In genomic region chr5:139301766-139302499, GRCh38 we compare ENCODE assay signal across 16 cellular contexts. TPM values are rescaled to one million over a fixed set of nuclear protein-coding genes. Genes with fewer than 3 reads are reported as not detected.
A peak's percentile ranks its signal among the peaks of the same experiment; 100 is the strongest.
DNase-seq lines count a peak whose midpoint lies in the region; ATAC-seq and TF ChIP-seq lines count a peak whose summit lies in the region.
"Had no signal": no experiment of that assay in that cellular context is flagged by ENCODE, and none has a peak within 500 bp of the region (broad histone marks: within the 10 kb centered on the region; RNA-seq: fewer than 3 reads in every experiment).

No MANE protein-coding gene starts in this region.

- H3K4me1 ChIP-seq in HUES48 (ENCODE audit: control insufficient read depth, insufficient read depth, low read length) (peaks cover 55% of the 10 kb centered on the region), A673 (ENCODE audit: insufficient read depth, low read length, poor library complexity, severe bottlenecking) (peaks cover 43% of the 10 kb centered on the region), Peyer's patch (peaks cover 0 to 67% (median 21%) of the 10 kb centered on the region in 4 donors)

- H3K4me3 Mint-ChIP-seq in CD4-positive, alpha-beta T cell, result peak overlapping the region; percentile 56
- H3K4me3 Mint-ChIP-seq in activated naive CD8-positive, alpha-beta T cell treated with anti-CD3 and anti-CD28 coated beads for 36 hours, result peak overlapping the region; percentile 41
- H3K4me3 Mint-ChIP-seq in naive thymus-derived CD8-positive, alpha-beta T cell, result peak overlapping the region; percentile 23 to 76 (median 66)
- H3K4me3 Mint-ChIP-seq: activated CD4-positive, alpha-beta T cell treated with anti-CD3 and anti-CD28 coated beads, Interleukin-2, amount 10 ng/mL, durations not matched to agents 7 days and 5 days had no signal

- intact Hi-C loops in CD4-positive, alpha-beta T cell (cut with DNase I, micrococcal nuclease), result no loop called here
- intact Hi-C loops in A673 (cut with micrococcal nuclease; ENCODE audit: unreplicated experiment), result no loop called here

- no peak overlapping the region for H3K27ac ChIP-seq in CD4-positive, alpha-beta T cell (ENCODE audit: low read depth, low read length)
- H3K27ac ChIP-seq in HUES48 (ENCODE audit: low read depth, low read length), result peak overlapping the region; percentile 7
- no peak overlapping the region for H3K27ac ChIP-seq in A673 (ENCODE audit: low read depth, low read length, poor library complexity, severe bottlenecking)
- no peak overlapping the region for H3K27ac ChIP-seq in Peyer's patch
- H3K27ac ChIP-seq: C4-2B, psoas muscle had no signal

- H3K9ac ChIP-seq in HUES48 (ENCODE audit: low read depth, low read length), result no peak overlapping the region

- CTCF ChIA-PET in CD4-positive, alpha-beta T cell (lab: Charles Lee), result interaction anchor here (0.9 to 1.0 kb wide), 2 partner anchors 40 to 216 kb away, joined by 3 read pairs; partner anchors contain the start of gene PAIP2
- CTCF ChIA-PET in A673 (lab: Charles Lee), result interaction anchor here (0.7 kb wide), 1 partner anchor 24 kb away, joined by 5 read pairs; no protein-coding TSS in a partner anchor

- TF ChIP-seq POLR2A in Peyer's patch (IDR thresholded peaks at IDR 0.05), result no peak

- peak overlapping the region; percentile 71 for H3K27ac Mint-ChIP-seq in CD4-positive, alpha-beta T cell
- H3K27ac Mint-ChIP-seq in activated naive CD8-positive, alpha-beta T cell treated with anti-CD3 and anti-CD28 coated beads for 36 hours, result peak overlapping the region; percentile 68
- H3K27ac Mint-ChIP-seq in naive thymus-derived CD8-positive, alpha-beta T cell, result peak overlapping the region in 8 of 10 donors; percentile 2 to 73 (median 47)
- H3K27ac Mint-ChIP-seq: activated CD4-positive, alpha-beta T cell treated with anti-CD3 and anti-CD28 coated beads, Interleukin-2, amount 10 ng/mL, durations not matched to agents 7 days and 5 days had no signal

- peaks cover 97% of the 10 kb centered on the region for H3K4me1 Mint-ChIP-seq in CD4-positive, alpha-beta T cell (ENCODE audit: low read depth)
- peaks cover 80% of the 10 kb centered on the region for H3K4me1 Mint-ChIP-seq in activated naive CD8-positive, alpha-beta T cell treated with anti-CD3 and anti-CD28 coated beads for 36 hours
- H3K4me1 Mint-ChIP-seq in naive thymus-derived CD8-positive, alpha-beta T cell, result peaks cover 49 to 98% (median 93%) of the 10 kb centered on the region in 4 donors

- H3K4me3 ChIP-seq in HUES48 (ENCODE audit: low read depth, low read length), result no peak overlapping the region
- H3K4me3 ChIP-seq in A673 (ENCODE audit: low read depth, low read length, poor library complexity, severe bottlenecking), result no peak overlapping the region
- H3K4me3 ChIP-seq in Peyer's patch, result no peak overlapping the region
- H3K4me3 ChIP-seq: psoas muscle, stomach had no signal

- peaks cover 26% of the 10 kb centered on the region for H3K36me3 Mint-ChIP-seq in CD4-positive, alpha-beta T cell (ENCODE audit: low read depth)
- peaks cover 30% of the 10 kb centered on the region for H3K36me3 Mint-ChIP-seq in activated naive CD8-positive, alpha-beta T cell treated with anti-CD3 and anti-CD28 coated beads for 36 hours
- H3K36me3 Mint-ChIP-seq in naive thymus-derived CD8-positive, alpha-beta T cell, result peaks cover 0 to 11% (median 0%) of the 10 kb centered on the region in 3 donors

- BruUV-seq in A673 (replicated peaks; lab: Mats Ljungman, UMichigan), result no TSS peak

- POLR2A ChIA-PET in CD4-positive, alpha-beta T cell (lab: Charles Lee), result interaction anchor here (6.0 to 8.7 kb wide), 2 partner anchors 7 to 39 kb away, joined by 50 to 79 read pairs; partner anchors contain the start of genes MATR3 and PAIP2
- POLR2A ChIA-PET in naive thymus-derived CD8-positive, alpha-beta T cell (lab: Charles Lee), result interaction anchor here (1.3 to 4.6 kb wide), 2 partner anchors 7 to 29 kb away, joined by 6 to 31 read pairs; partner anchors contain the start of gene MATR3
- POLR2A ChIA-PET in A673 (lab: Charles Lee; ENCODE audit: low non-redundant PET), result no interaction called here

- no peaks in the 10 kb centered on the region for H3K9me3 Mint-ChIP-seq in CD4-positive, alpha-beta T cell
- no peaks in the 10 kb centered on the region for H3K9me3 Mint-ChIP-seq in activated naive CD8-positive, alpha-beta T cell treated with anti-CD3 and anti-CD28 coated beads for 36 hours
- H3K9me3 Mint-ChIP-seq in naive thymus-derived CD8-positive, alpha-beta T cell, result no peaks in the 10 kb centered on the region
- H3K9me3 Mint-ChIP-seq: activated CD4-positive, alpha-beta T cell treated with anti-CD3 and anti-CD28 coated beads, Interleukin-2, amount 10 ng/mL, durations not matched to agents 7 days and 5 days had no signal

- H3K9me3 ChIP-seq in CD4-positive, alpha-beta T cell (ENCODE audit: control insufficient read depth, low read length), result no peaks in the 10 kb centered on the region
- H3K9me3 ChIP-seq in HUES48 (ENCODE audit: control insufficient read depth, insufficient read depth, low read length), result no peaks in the 10 kb centered on the region
- H3K9me3 ChIP-seq in A673 (ENCODE audit: low read depth, low read length, poor library complexity, severe bottlenecking), result no peaks in the 10 kb centered on the region
- H3K9me3 ChIP-seq in Peyer's patch, result no peaks in the 10 kb centered on the region
- H3K9me3 ChIP-seq: psoas muscle, stomach had no signal

- DNase-seq in CD4-positive, alpha-beta T cell, result no peak
- no peak for DNase-seq in activated naive CD8-positive, alpha-beta T cell treated with anti-CD3 and anti-CD28 coated beads for 36 hours
- DNase-seq in naive thymus-derived CD8-positive, alpha-beta T cell, result no peak
- DNase-seq in A673 (ENCODE audit: low spot score) (no peak), Peyer's patch (no peak), AG20443 (ENCODE audit: low spot score) (no peak)
- DNase-seq: activated CD4-positive, alpha-beta T cell treated with anti-CD3 and anti-CD28 coated beads, Interleukin-2, amount 10 ng/mL, durations not matched to agents 7 days and 5 days; anterior cingulate cortex; NCI-H1105 treated with DMSO at 0.1 percent for 48 hours; NCI-H226; psoas muscle; stimulated activated CD4-positive, alpha-beta T cell treated with anti-CD3 and anti-CD28 coated beads, Interleukin-2, amount 100 ng/mL, for 48 hours; stomach had no signal

- TF ChIP-seq CTCF in CD4-positive, alpha-beta T cell (IDR thresholded peaks at IDR 0.05), result no peak
- TF ChIP-seq CTCF in A673 (conservative IDR thresholded peaks at IDR 0.05; ENCODE audit: low read depth, low read length) (no peak), Peyer's patch (IDR thresholded peaks at IDR 0.05) (no peak)

- H3K36me3 ChIP-seq in HUES48 (ENCODE audit: control insufficient read depth, insufficient read depth, low read length), result peaks cover 12% of the 10 kb centered on the region
- peaks cover 5% of the 10 kb centered on the region for H3K36me3 ChIP-seq in A673 (ENCODE audit: insufficient read depth, low read length, poor library complexity, severe bottlenecking)
- no peaks in the 10 kb centered on the region for H3K36me3 ChIP-seq in Peyer's patch
- H3K36me3 ChIP-seq: stomach had no signal

- no peaks in the 10 kb centered on the region for H3K27me3 Mint-ChIP-seq in CD4-positive, alpha-beta T cell
- no peaks in the 10 kb centered on the region for H3K27me3 Mint-ChIP-seq in activated naive CD8-positive, alpha-beta T cell treated with anti-CD3 and anti-CD28 coated beads for 36 hours
- no peaks in the 10 kb centered on the region for H3K27me3 Mint-ChIP-seq in naive thymus-derived CD8-positive, alpha-beta T cell
- H3K27me3 Mint-ChIP-seq: activated CD4-positive, alpha-beta T cell treated with anti-CD3 and anti-CD28 coated beads, Interleukin-2, amount 10 ng/mL, durations not matched to agents 7 days and 5 days had no signal

- no peaks in the 10 kb centered on the region for H3K27me3 ChIP-seq in CD4-positive, alpha-beta T cell (ENCODE audit: control insufficient read depth, insufficient read depth, low read length)
- H3K27me3 ChIP-seq in HUES48 (ENCODE audit: control insufficient read depth, insufficient read depth, low read length) (no peaks in the 10 kb centered on the region), A673 (replicated peaks; ENCODE audit: insufficient read depth, low read depth, low read length, poor library complexity) (no peaks in the 10 kb centered on the region), Peyer's patch (no peaks in the 10 kb centered on the region)
- H3K27me3 ChIP-seq: stomach had no signal

- no peak for ATAC-seq in CD4-positive, alpha-beta T cell (ENCODE audit: poor library complexity)
- no peak for ATAC-seq in naive thymus-derived CD8-positive, alpha-beta T cell
- ATAC-seq in GM21786 (IDR thresholded peaks at IDR 0.05; ENCODE audit: unreplicated experiment), result no peak
- ATAC-seq: psoas muscle had no signal

RNA-seq across cellular contexts. Expression of gene MATR3, which starts 8.4 kb away (rescaled TPM):
- total RNA-seq in CD4-positive, alpha-beta T cell, result 100 to 1,000 TPM; 376 to 401 TPM
- 100 to 1,000 TPM; 182 to 208 TPM for total RNA-seq in activated naive CD8-positive, alpha-beta T cell treated with anti-CD3 and anti-CD28 coated beads for 36 hours
- 100 to 1,000 TPM; 259 to 272 TPM for total RNA-seq in naive thymus-derived CD8-positive, alpha-beta T cell
- 100 to 1,000 TPM; 323 to 351 (median 327) TPM for polyA plus RNA-seq in naive thymus-derived CD8-positive, alpha-beta T cell
- 286 and 299 TPM in 2 replicates for total RNA-seq in A673 (2021)
- 100 to 1,000 TPM; 110 to 217 (median 120) TPM for total RNA-seq in Peyer's patch

RNA-seq across cellular contexts. Expression of gene PAIP2, which starts 39.7 kb away (rescaled TPM):
- total RNA-seq in CD4-positive, alpha-beta T cell, result 100 to 1,000 TPM; 151 to 156 TPM
- total RNA-seq in activated naive CD8-positive, alpha-beta T cell treated with anti-CD3 and anti-CD28 coated beads for 36 hours, result 10 to 100 TPM; 91.7 to 94.0 TPM
- 100 to 1,000 TPM; 129 to 150 TPM for total RNA-seq in naive thymus-derived CD8-positive, alpha-beta T cell
- polyA plus RNA-seq in naive thymus-derived CD8-positive, alpha-beta T cell, result 100 to 1,000 TPM; 359 to 455 (median 406) TPM
- 95.0 and 108 TPM in 2 replicates for total RNA-seq in A673 (2021)
- total RNA-seq in Peyer's patch, result 10 to 100 TPM; 24.3 to 77.6 (median 35.6) TPM
